In genomic region chr19:43498233-43498830, GRCh38 we compare ENCODE assay signal across 29 cellular contexts. TPM values are rescaled to one million over a fixed set of nuclear protein-coding genes. Genes with fewer than 3 reads are reported as not detected.
A peak's percentile ranks its signal among the peaks of the same experiment; 100 is the strongest.
DNase-seq lines count a peak whose midpoint lies in the region; ATAC-seq and TF ChIP-seq lines count a peak whose summit lies in the region.
"Had no signal": no experiment of that assay in that cellular context is flagged by ENCODE, and none has a peak within 500 bp of the region (broad histone marks: within the 10 kb centered on the region; RNA-seq: fewer than 3 reads in every experiment).

No MANE protein-coding gene starts in this region.

- H3K4me1 Mint-ChIP-seq in CD8-positive, alpha-beta T cell (ENCODE audit: low read depth), result peaks cover 24% of the 10 kb centered on the region
- peaks cover 31% of the 10 kb centered on the region for H3K4me1 Mint-ChIP-seq in Caco-2 (ENCODE audit: low read depth, unreplicated experiment)
- peaks cover 5 to 17% of the 10 kb centered on the region in 2 donors for H3K4me1 Mint-ChIP-seq in effector memory CD8-positive, alpha-beta T cell (ENCODE audit: low read depth in 2 of 2)

- peaks cover 14% of the 10 kb centered on the region for H3K36me3 ChIP-seq in CD8-positive, alpha-beta T cell (ENCODE audit: insufficient read depth, low read length)
- H3K36me3 ChIP-seq in Caco-2 (ENCODE audit: control insufficient read depth, insufficient read depth, low read length) (peaks cover 6% of the 10 kb centered on the region), liver (ENCODE audit: control insufficient read depth in 4 of 4, insufficient read depth in 3 of 4, low read depth in 1 of 4, low read length in 3 of 4) (peaks cover 4 to 17% (median 9%) of the 10 kb centered on the region in 4 donors), upper lobe of right lung (peaks cover 7% of the 10 kb centered on the region)

- no peak overlapping the region for H3K4me3 ChIP-seq in CD8-positive, alpha-beta T cell (ENCODE audit: low read depth, low read length)
- no peak overlapping the region for H3K4me3 ChIP-seq in Caco-2 (ENCODE audit: low read depth, low read length)
- no peak overlapping the region for H3K4me3 ChIP-seq in liver (ENCODE audit: low read depth in 1 of 3, low read length in 3 of 3)
- H3K4me3 ChIP-seq in upper lobe of right lung, result no peak overlapping the region
- H3K4me3 ChIP-seq: GM12878, GM23248, sigmoid colon, thoracic aorta had no signal

- H3K27me3 ChIP-seq in CD8-positive, alpha-beta T cell (ENCODE audit: insufficient read depth, low read length), result no peaks in the 10 kb centered on the region
- H3K27me3 ChIP-seq in Caco-2 (replicated peaks; ENCODE audit: control insufficient read depth, insufficient read depth, low read length) (no peaks in the 10 kb centered on the region), liver (ENCODE audit: control insufficient read depth in 4 of 4, insufficient read depth in 4 of 4, low read length in 3 of 4) (no peaks in the 10 kb centered on the region), upper lobe of right lung (no peaks in the 10 kb centered on the region)
- H3K27me3 ChIP-seq: sigmoid colon had no signal

- no peaks in the 10 kb centered on the region for H3K9me3 ChIP-seq in CD8-positive, alpha-beta T cell (ENCODE audit: low read length)
- no peaks in the 10 kb centered on the region for H3K9me3 ChIP-seq in Caco-2
- no peaks in the 10 kb centered on the region for H3K9me3 ChIP-seq in liver (ENCODE audit: control insufficient read depth in 4 of 4, low read length in 3 of 4)
- no peaks in the 10 kb centered on the region for H3K9me3 ChIP-seq in upper lobe of right lung
- H3K9me3 ChIP-seq: sigmoid colon, SK-N-SH, thoracic aorta had no signal

- no TSS peak for BruUV-seq in Caco-2 (replicated peaks; lab: Mats Ljungman, UMichigan)

- no peak for TF ChIP-seq CTCF in CD8-positive, alpha-beta T cell (IDR thresholded peaks at IDR 0.05)
- TF ChIP-seq CTCF in Caco-2 (IDR thresholded peaks at IDR 0.05; ENCODE audit: insufficient read depth in 1 of 2, low read depth in 1 of 2, low read length in 1 of 2, severe bottlenecking in 1 of 2, unreplicated experiment in 1 of 2) (no peak), liver (IDR thresholded peaks at IDR 0.05; ENCODE audit: low read depth, low read length, missing input control) (no peak), upper lobe of right lung (IDR thresholded peaks at IDR 0.05) (no peak)

- ATAC-seq in CD8-positive, alpha-beta T cell, result no peak
- no peak for ATAC-seq in effector memory CD8-positive, alpha-beta T cell (replicated peaks)
- ATAC-seq in upper lobe of right lung (no peak), HG02938 (IDR thresholded peaks at IDR 0.05; ENCODE audit: unreplicated experiment) (no peak)
- ATAC-seq: GM12878 had no signal

- TF ChIP-seq RAD21 in liver (IDR thresholded peaks at IDR 0.05), result no peak

- peaks cover 10% of the 10 kb centered on the region for H3K4me1 ChIP-seq in CD8-positive, alpha-beta T cell (ENCODE audit: insufficient read depth, low read length)
- H3K4me1 ChIP-seq in Caco-2 (peaks cover 23% of the 10 kb centered on the region), liver (ENCODE audit: control insufficient read depth in 4 of 4, insufficient read depth in 4 of 4, low read length in 3 of 4) (peaks cover 15 to 47% (median 34%) of the 10 kb centered on the region in 4 donors), upper lobe of right lung (peaks cover 4% of the 10 kb centered on the region)

- H3K9ac ChIP-seq in liver (ENCODE audit: low read depth in 1 of 2, low read length in 2 of 2), result no peak overlapping the region
- H3K9ac ChIP-seq: GM23248, SK-N-SH had no signal

- DNase-seq in CD8-positive, alpha-beta T cell, result no peak
- DNase-seq in Caco-2, result no peak
- no peak for DNase-seq in effector memory CD8-positive, alpha-beta T cell
- DNase-seq in NCI-H526 (lab: John Stamatoyannopoulos, UW), result no peak
- DNase-seq in upper lobe of right lung, result no peak
- DNase-seq in cerebellar nuclear complex (lab: John Stamatoyannopoulos, UW), result no peak
- DNase-seq: activated naive CD4-positive, alpha-beta T cell; activated T-cell treated with anti-CD3 and anti-CD28 coated beads, Interleukin-2, amount 50 U/mL, for 48 hours; central memory CD4-positive, alpha-beta T cell; GM23248; HFFc6; Kasumi-1; mammary epithelial cell; NCI-H1436 treated with DMSO at 0.1 percent for 48 hours; NCI-H2107; NCI-H446; sigmoid colon; SK-N-SH; stimulated activated naive CD4-positive, alpha-beta T cell treated with Interleukin-2 at 50 U/mL for 16 hours had no signal

- POLR2A ChIA-PET in CD8-positive, alpha-beta T cell (lab: Charles Lee), result interaction anchor here (1.0 to 1.4 kb wide), 2 partner anchors 15 to 35 kb away, joined by 3 read pairs; no protein-coding TSS in a partner anchor
- POLR2A ChIA-PET in Caco-2 (lab: Charles Lee), result no interaction called here

- H3K9me3 Mint-ChIP-seq in CD8-positive, alpha-beta T cell, result no peaks in the 10 kb centered on the region
- no peaks in the 10 kb centered on the region for H3K9me3 Mint-ChIP-seq in Caco-2 (ENCODE audit: unreplicated experiment)
- H3K9me3 Mint-ChIP-seq in effector memory CD8-positive, alpha-beta T cell, result no peaks in the 10 kb centered on the region
- H3K9me3 Mint-ChIP-seq: HFFc6; T-helper 1 cell treated with Interleukin-12 subunit alpha and Interleukin-12 subunit beta and Interleukin-4 antibody, amounts not matched to agents 30 μg/mL and 1 μg/mL, for 36 hours had no signal

- H3K36me3 Mint-ChIP-seq in CD8-positive, alpha-beta T cell, result peaks cover 70% of the 10 kb centered on the region
- peaks cover 56% of the 10 kb centered on the region for H3K36me3 Mint-ChIP-seq in Caco-2 (ENCODE audit: insufficient read depth, unreplicated experiment)
- H3K36me3 Mint-ChIP-seq in effector memory CD8-positive, alpha-beta T cell (ENCODE audit: insufficient read depth), result peaks cover 7% of the 10 kb centered on the region

- 64% methylated on average over 4 of the region's 4 CpGs for WGBS in liver

- H3K27ac Mint-ChIP-seq in CD8-positive, alpha-beta T cell, result peak overlapping the region; percentile 75
- peak overlapping the region; percentile 63 for H3K27ac Mint-ChIP-seq in Caco-2 (ENCODE audit: unreplicated experiment)
- H3K27ac Mint-ChIP-seq in effector memory CD8-positive, alpha-beta T cell, result peak overlapping the region; percentile 13 to 83
- H3K27ac Mint-ChIP-seq: HFFc6; T-helper 1 cell treated with Interleukin-12 subunit alpha and Interleukin-12 subunit beta and Interleukin-4 antibody, amounts not matched to agents 30 μg/mL and 1 μg/mL, for 36 hours had no signal

- H3K27ac ChIP-seq in CD8-positive, alpha-beta T cell (ENCODE audit: low read depth, low read length), result no peak overlapping the region
- H3K27ac ChIP-seq in liver (ENCODE audit: low read depth in 1 of 2, low read length in 2 of 2) (peak overlapping the region; percentile 76 to 83), upper lobe of right lung (no peak overlapping the region)
- H3K27ac ChIP-seq: C4-2B, GM23248, thoracic aorta had no signal

- CTCF ChIA-PET in CD8-positive, alpha-beta T cell (lab: Charles Lee), result interaction anchor here (1.5 to 2.0 kb wide), 2 partner anchors 22 to 51 kb away, joined by 4 to 13 read pairs; no protein-coding TSS in a partner anchor
- CTCF ChIA-PET in Caco-2 (lab: Charles Lee), result no interaction called here

- no peak overlapping the region for H3K4me3 Mint-ChIP-seq in CD8-positive, alpha-beta T cell
- no peak overlapping the region for H3K4me3 Mint-ChIP-seq in Caco-2 (ENCODE audit: unreplicated experiment)
- no peak overlapping the region for H3K4me3 Mint-ChIP-seq in effector memory CD8-positive, alpha-beta T cell
- H3K4me3 Mint-ChIP-seq: HFFc6; T-helper 1 cell treated with Interleukin-12 subunit alpha and Interleukin-12 subunit beta and Interleukin-4 antibody, amounts not matched to agents 30 μg/mL and 1 μg/mL, for 36 hours had no signal

- no peaks in the 10 kb centered on the region for H3K27me3 Mint-ChIP-seq in CD8-positive, alpha-beta T cell (ENCODE audit: low read depth)
- no peaks in the 10 kb centered on the region for H3K27me3 Mint-ChIP-seq in Caco-2 (ENCODE audit: insufficient read depth, unreplicated experiment)
- H3K27me3 Mint-ChIP-seq in effector memory CD8-positive, alpha-beta T cell, result no peaks in the 10 kb centered on the region

- intact Hi-C loops in CD8-positive, alpha-beta T cell (cut with DNase I, micrococcal nuclease), result no loop called here
- intact Hi-C loops in Caco-2 (cut with micrococcal nuclease; ENCODE audit: unreplicated experiment), result no loop called here
- intact Hi-C loops in upper lobe of right lung (cut with DNase I), result no loop called here

TF ChIP-seq in liver, 16 proteins besides CTCF, POLR2A, EP300 and RAD21:
- no peak for TF ChIP-seq GABPA (IDR thresholded peaks at IDR 0.05 in 1 of 2, conservative IDR thresholded peaks at IDR 0.05 in 1 of 2)
- no peak for TF ChIP-seq SP1 (IDR thresholded peaks at IDR 0.05)

RNA-seq across cellular contexts. Expression of gene PHLDB3, which starts 6.2 kb away (rescaled TPM):
- 100 to 1,000 TPM; 149 to 166 TPM for total RNA-seq in CD8-positive, alpha-beta T cell
- 33.1 and 35.7 TPM in 2 replicates for total RNA-seq in Caco-2 (2022)
- 10 to 100 TPM; 10.6 to 18.2 TPM for total RNA-seq in liver
- 10 to 100 TPM; 10.7 to 12.7 TPM for polyA plus RNA-seq in liver
- 9.1 TPM for total RNA-seq in upper lobe of right lung

RNA-seq across cellular contexts. Expression of gene ETHE1, which starts 28.7 kb away (rescaled TPM):
- total RNA-seq in CD8-positive, alpha-beta T cell, result 10 to 100 TPM; 17.2 to 17.6 TPM
- total RNA-seq in Caco-2 (2022) (39.6 and 42.5 TPM in 2 replicates), liver (10 to 100 TPM; 30.4 to 35.0 TPM), upper lobe of right lung (34.6 TPM)
- 10 to 100 TPM; 34.0 to 45.1 TPM for polyA plus RNA-seq in liver

RNA-seq across cellular contexts. Expression of gene LYPD3, which starts 32.9 kb away (rescaled TPM):
- total RNA-seq in CD8-positive, alpha-beta T cell, result 10 to 100 TPM; 70.0 to 72.3 TPM
- total RNA-seq in Caco-2 (2022) (1.3 and 2.2 TPM in 2 replicates), liver (under 1 TPM; 0.08 to 0.09 TPM), upper lobe of right lung (0.75 TPM)
- polyA plus RNA-seq in liver, result under 1 TPM; 0.26 to 0.38 TPM
- total RNA-seq: glomerular endothelial cell, GM23248, OCI-LY7 had no signal

RNA-seq across cellular contexts. Expression of gene ZNF575, which starts 34.7 kb away (rescaled TPM):
- 1 to 10 TPM; 2.4 to 3.4 TPM for total RNA-seq in CD8-positive, alpha-beta T cell
- total RNA-seq in Caco-2 (2022) (1.00 and 1.2 TPM in 2 replicates), liver (under 1 TPM; 0.08 to 0.09 TPM), upper lobe of right lung (2.3 TPM)
- polyA plus RNA-seq in liver, result 1 to 10 TPM in 1 of 2 donors, under 1 TPM in 1; 0.88 to 1.0 TPM
- total RNA-seq: Daoy, glomerular endothelial cell, kidney epithelial cell had no signal

Comparison
In these comparisons a context has a peak if more than half of its experiments do, and no peak if none do; other contexts are left out.
1. H3K27ac ChIP-seq: peak in liver (2 of 2); none in CD8-positive, alpha-beta T cell (single experiment) and upper lobe of right lung (single experiment).
2. RNA of gene LYPD3, which starts 32.9 kb away (total RNA-seq): 70.0 to 72.3 TPM in CD8-positive, alpha-beta T cell; 1.3 to 2.2 TPM in Caco-2, 0.75 TPM in upper lobe of right lung (single experiment) and 0.08 to 0.09 TPM in liver; every median in the first group is over 10 times any median in the second.
3. Peak in every context shown above with its lines, with median percentiles within 50 percentile points of each other: H3K27ac Mint-ChIP-seq.